1 cellular context compared by ENCODE assay signal in the genomic region with DNA sequence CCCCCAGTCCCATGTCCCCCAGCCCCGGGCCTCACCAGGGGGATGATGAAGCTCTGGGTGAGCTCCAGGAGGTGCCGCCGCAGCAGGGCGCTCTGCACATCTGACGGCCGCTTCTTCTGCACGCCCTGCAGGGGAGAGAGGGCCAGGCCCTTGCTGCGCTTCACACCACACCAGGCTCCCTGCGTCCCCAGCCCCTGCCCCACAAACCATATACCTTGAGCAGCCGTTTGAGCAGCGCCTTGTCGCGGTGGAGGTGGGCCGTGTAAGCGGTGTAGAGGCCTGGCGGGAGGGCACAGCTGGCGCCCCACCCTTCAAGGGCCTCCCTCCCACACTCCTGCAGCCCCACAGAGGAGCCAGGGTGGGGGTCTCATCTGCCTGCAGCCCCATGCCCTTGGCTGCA.
TF ChIP-seq lines count a peak whose summit lies in the region.

No MANE protein-coding gene starts in this region.

TF ChIP-seq in HepG2, 621 proteins besides CTCF, POLR2A, EP300 and RAD21:
- TF ChIP-seq ZNF775 (CRISPR knock-in tag; IDR thresholded peaks at IDR 0.05; ENCODE audit: borderline replicate concordance) (no peak), RBFOX2 (IDR thresholded peaks at IDR 0.05; ENCODE audit: low read depth, low read length) (no peak), ZNF17 (CRISPR knock-in tag; IDR thresholded peaks at IDR 0.05) (no peak), ZBTB7A (CRISPR knock-in tag; IDR thresholded peaks at IDR 0.05) (no peak)
- TF ChIP-seq, protein P1, sequence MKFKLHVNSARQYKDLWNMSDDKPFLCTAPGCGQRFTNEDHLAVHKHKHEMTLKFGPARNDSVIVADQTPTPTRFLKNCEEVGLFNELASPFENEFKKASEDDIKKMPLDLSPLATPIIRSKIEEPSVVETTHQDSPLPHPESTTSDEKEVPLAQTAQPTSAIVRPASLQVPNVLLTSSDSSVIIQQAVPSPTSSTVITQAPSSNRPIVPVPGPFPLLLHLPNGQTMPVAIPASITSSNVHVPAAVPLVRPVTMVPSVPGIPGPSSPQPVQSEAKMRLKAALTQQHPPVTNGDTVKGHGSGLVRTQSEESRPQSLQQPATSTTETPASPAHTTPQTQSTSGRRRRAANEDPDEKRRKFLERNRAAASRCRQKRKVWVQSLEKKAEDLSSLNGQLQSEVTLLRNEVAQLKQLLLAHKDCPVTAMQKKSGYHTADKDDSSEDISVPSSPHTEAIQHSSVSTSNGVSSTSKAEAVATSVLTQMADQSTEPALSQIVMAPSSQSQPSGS (CRISPR knock-in tag; IDR thresholded peaks at IDR 0.05) = no peak
- TF ChIP-seq, protein P2, sequence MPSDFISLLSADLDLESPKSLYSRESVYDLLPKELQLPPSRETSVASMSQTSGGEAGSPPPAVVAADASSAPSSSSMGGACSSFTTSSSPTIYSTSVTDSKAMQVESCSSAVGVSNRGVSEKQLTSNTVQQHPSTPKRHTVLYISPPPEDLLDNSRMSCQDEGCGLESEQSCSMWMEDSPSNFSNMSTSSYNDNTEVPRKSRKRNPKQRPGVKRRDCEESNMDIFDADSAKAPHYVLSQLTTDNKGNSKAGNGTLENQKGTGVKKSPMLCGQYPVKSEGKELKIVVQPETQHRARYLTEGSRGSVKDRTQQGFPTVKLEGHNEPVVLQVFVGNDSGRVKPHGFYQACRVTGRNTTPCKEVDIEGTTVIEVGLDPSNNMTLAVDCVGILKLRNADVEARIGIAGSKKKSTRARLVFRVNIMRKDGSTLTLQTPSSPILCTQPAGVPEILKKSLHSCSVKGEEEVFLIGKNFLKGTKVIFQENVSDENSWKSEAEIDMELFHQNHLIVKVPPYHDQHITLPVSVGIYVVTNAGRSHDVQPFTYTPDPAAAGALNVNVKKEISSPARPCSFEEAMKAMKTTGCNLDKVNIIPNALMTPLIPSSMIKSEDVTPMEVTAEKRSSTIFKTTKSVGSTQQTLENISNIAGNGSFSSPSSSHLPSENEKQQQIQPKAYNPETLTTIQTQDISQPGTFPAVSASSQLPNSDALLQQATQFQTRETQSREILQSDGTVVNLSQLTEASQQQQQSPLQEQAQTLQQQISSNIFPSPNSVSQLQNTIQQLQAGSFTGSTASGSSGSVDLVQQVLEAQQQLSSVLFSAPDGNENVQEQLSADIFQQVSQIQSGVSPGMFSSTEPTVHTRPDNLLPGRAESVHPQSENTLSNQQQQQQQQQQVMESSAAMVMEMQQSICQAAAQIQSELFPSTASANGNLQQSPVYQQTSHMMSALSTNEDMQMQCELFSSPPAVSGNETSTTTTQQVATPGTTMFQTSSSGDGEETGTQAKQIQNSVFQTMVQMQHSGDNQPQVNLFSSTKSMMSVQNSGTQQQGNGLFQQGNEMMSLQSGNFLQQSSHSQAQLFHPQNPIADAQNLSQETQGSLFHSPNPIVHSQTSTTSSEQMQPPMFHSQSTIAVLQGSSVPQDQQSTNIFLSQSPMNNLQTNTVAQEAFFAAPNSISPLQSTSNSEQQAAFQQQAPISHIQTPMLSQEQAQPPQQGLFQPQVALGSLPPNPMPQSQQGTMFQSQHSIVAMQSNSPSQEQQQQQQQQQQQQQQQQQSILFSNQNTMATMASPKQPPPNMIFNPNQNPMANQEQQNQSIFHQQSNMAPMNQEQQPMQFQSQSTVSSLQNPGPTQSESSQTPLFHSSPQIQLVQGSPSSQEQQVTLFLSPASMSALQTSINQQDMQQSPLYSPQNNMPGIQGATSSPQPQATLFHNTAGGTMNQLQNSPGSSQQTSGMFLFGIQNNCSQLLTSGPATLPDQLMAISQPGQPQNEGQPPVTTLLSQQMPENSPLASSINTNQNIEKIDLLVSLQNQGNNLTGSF (CRISPR knock-in tag; IDR thresholded peaks at IDR 0.05) = no peak
- TF ChIP-seq, protein P3, sequence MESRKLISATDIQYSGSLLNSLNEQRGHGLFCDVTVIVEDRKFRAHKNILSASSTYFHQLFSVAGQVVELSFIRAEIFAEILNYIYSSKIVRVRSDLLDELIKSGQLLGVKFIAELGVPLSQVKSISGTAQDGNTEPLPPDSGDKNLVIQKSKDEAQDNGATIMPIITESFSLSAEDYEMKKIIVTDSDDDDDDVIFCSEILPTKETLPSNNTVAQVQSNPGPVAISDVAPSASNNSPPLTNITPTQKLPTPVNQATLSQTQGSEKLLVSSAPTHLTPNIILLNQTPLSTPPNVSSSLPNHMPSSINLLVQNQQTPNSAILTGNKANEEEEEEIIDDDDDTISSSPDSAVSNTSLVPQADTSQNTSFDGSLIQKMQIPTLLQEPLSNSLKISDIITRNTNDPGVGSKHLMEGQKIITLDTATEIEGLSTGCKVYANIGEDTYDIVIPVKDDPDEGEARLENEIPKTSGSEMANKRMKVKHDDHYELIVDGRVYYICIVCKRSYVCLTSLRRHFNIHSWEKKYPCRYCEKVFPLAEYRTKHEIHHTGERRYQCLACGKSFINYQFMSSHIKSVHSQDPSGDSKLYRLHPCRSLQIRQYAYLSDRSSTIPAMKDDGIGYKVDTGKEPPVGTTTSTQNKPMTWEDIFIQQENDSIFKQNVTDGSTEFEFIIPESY (CRISPR knock-in tag; IDR thresholded peaks at IDR 0.05) = peak; percentile 46; the same call in 1 of the 2 replicates
